In the genomic region with DNA sequence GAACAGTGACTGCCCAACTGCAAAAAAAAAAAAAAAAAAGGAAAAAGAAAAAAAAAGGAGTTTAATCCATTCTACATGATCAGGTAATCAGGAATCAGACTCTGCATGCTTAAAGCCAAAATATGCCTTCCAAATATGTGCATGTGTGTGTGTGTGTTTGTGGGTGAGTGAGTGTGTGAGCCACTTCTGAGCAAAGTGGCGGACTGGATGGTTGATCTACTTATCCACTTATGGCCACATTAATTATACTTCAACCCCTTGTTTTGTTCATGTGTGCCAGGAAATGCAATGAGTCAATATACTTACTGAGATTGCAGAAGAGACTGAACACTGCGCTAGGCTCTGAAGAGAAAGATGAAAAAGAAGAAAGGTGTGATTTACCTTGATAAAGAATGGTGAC, we compare ENCODE assay signal across 14 cellular contexts.
DNase-seq lines count a peak whose midpoint lies in the region; ATAC-seq and TF ChIP-seq lines count a peak whose summit lies in the region.
"Had no signal": no experiment of that assay in that cellular context is flagged by ENCODE, and none has a peak within 500 bp of the region (broad histone marks: within the 10 kb centered on the region; RNA-seq: fewer than 3 reads in every experiment).

No MANE protein-coding gene starts in this region.

- no peaks in the 10 kb centered on the region for H3K4me1 ChIP-seq in lower lobe of right lung

- H3K27ac ChIP-seq in lower lobe of right lung = no peak overlapping the region

- no peaks in the 10 kb centered on the region for H3K36me3 ChIP-seq in lower lobe of right lung

- no peaks in the 10 kb centered on the region for H3K27me3 ChIP-seq in lower lobe of right lung (ENCODE audit: low read depth)

- DNase-seq in NCI-H1105 (lab: John Stamatoyannopoulos, UW) = peak; percentile 55
- DNase-seq in NCI-H2029 treated with DMSO at 0.1 percent for 48 hours (lab: John Stamatoyannopoulos, UW) = peak; percentile 60
- DNase-seq in NCI-H69 (lab: John Stamatoyannopoulos, UW) = peak; percentile 86
- no peak for DNase-seq in lower lobe of right lung
- no peak for DNase-seq in NCI-H2196 (lab: John Stamatoyannopoulos, UW; ENCODE audit: unreplicated experiment)
- no peak for DNase-seq in pons (ENCODE audit: low spot score)
- DNase-seq: AML-193, DMS 273 treated with DMSO at 0.1 percent for 48 hours, H7, NCI-H2171, NCI-H526 had no signal

- intact Hi-C loops in lower lobe of right lung (cut with DNase I) = no loop called here

- H3K4me3 ChIP-seq in lower lobe of right lung = no peak overlapping the region

- no peaks in the 10 kb centered on the region for H3K9me3 ChIP-seq in lower lobe of right lung

- TF ChIP-seq CTCF in lower lobe of right lung (IDR thresholded peaks at IDR 0.05) = no peak

- peak; percentile 71 to 79 for ATAC-seq in lower lobe of right lung
- ATAC-seq in GM19455 (IDR thresholded peaks at IDR 0.05; ENCODE audit: unreplicated experiment) = no peak
- ATAC-seq: Panc1, Right ventricle myocardium inferior had no signal

Comparison
In these comparisons a context has a peak if more than half of its experiments do, and no peak if none do; other contexts are left out.
1. DNase-seq: peak in NCI-H1105 (single experiment), NCI-H2029 treated with DMSO at 0.1 percent for 48 hours (single experiment) and NCI-H69 (single experiment); none in lower lobe of right lung (single experiment), NCI-H2196 (single experiment) and pons (single experiment).